18 cellular contexts compared by ENCODE assay signal in genomic region chr13:99421271-99421670, GRCh38.
DNase-seq lines count a peak whose midpoint lies in the region; ATAC-seq lines count a peak whose summit lies in the region.
"Had no signal": no experiment of that assay in that cellular context is flagged by ENCODE, and none has a peak within 500 bp of the region (broad histone marks: within the 10 kb centered on the region; RNA-seq: fewer than 3 reads in every experiment).

No MANE protein-coding gene starts in this region.

- H3K27ac Mint-ChIP-seq in activated CD4-positive, alpha-beta T cell treated with anti-CD3 and anti-CD28 coated beads for 36 hours = peak overlapping the region; percentile 82
- peak overlapping the region in 7 of 8 donors; percentile 2 to 92 (median 70) for H3K27ac Mint-ChIP-seq in CD8-positive, alpha-beta memory T cell
- H3K27ac Mint-ChIP-seq in activated T-helper 2 cell treated with anti-CD3 and anti-CD28 coated beads, Interferon-gamma antibody, Interleukin-2, Interleukin-4, amounts not matched to agents 10 μg/mL and 5 μg/mL and 100 μg/mL, durations not matched to agents 14 hours and 24 hours and 36 hours = peak overlapping the region; percentile 73
- H3K27ac Mint-ChIP-seq in natural killer cell treated with Interleukin-12 subunit alpha and Interleukin-12 subunit beta and Interleukin-15 and Interleukin-18, amount 100 ng/mL, for 72 hours = peak overlapping the region; percentile 48 to 81

- H3K4me3 ChIP-seq in CD8-positive, alpha-beta memory T cell (ENCODE audit: low read length) = no peak overlapping the region
- H3K4me3 ChIP-seq: body of pancreas, K562, prostate gland, SJSA1, smooth muscle cell, uterus had no signal

- no peaks in the 10 kb centered on the region for H3K27me3 Mint-ChIP-seq in activated CD4-positive, alpha-beta T cell treated with anti-CD3 and anti-CD28 coated beads for 36 hours
- H3K27me3 Mint-ChIP-seq in CD8-positive, alpha-beta memory T cell = no peaks in the 10 kb centered on the region
- H3K27me3 Mint-ChIP-seq in activated T-helper 2 cell treated with anti-CD3 and anti-CD28 coated beads, Interferon-gamma antibody, Interleukin-2, Interleukin-4, amounts not matched to agents 10 μg/mL and 5 μg/mL and 100 μg/mL, durations not matched to agents 14 hours and 24 hours and 36 hours (ENCODE audit: low read depth) = no peaks in the 10 kb centered on the region
- peaks cover 9 to 17% of the 10 kb centered on the region in 2 donors for H3K27me3 Mint-ChIP-seq in natural killer cell treated with Interleukin-12 subunit alpha and Interleukin-12 subunit beta and Interleukin-15 and Interleukin-18, amount 100 ng/mL, for 72 hours

- peaks cover 87% of the 10 kb centered on the region for H3K4me1 Mint-ChIP-seq in activated CD4-positive, alpha-beta T cell treated with anti-CD3 and anti-CD28 coated beads for 36 hours
- peaks cover 53 to 77% (median 71%) of the 10 kb centered on the region in 3 donors for H3K4me1 Mint-ChIP-seq in CD8-positive, alpha-beta memory T cell
- H3K4me1 Mint-ChIP-seq in activated T-helper 2 cell treated with anti-CD3 and anti-CD28 coated beads, Interferon-gamma antibody, Interleukin-2, Interleukin-4, amounts not matched to agents 10 μg/mL and 5 μg/mL and 100 μg/mL, durations not matched to agents 14 hours and 24 hours and 36 hours (ENCODE audit: low read depth) = peaks cover 68% of the 10 kb centered on the region
- H3K4me1 Mint-ChIP-seq in natural killer cell treated with Interleukin-12 subunit alpha and Interleukin-12 subunit beta and Interleukin-15 and Interleukin-18, amount 100 ng/mL, for 72 hours (ENCODE audit: low read depth in 2 of 2) = peaks cover 50 to 58% of the 10 kb centered on the region in 2 donors

- H3K27me3 ChIP-seq in CD8-positive, alpha-beta memory T cell (ENCODE audit: insufficient read depth, low read length, poor library complexity, severe bottlenecking) = no peaks in the 10 kb centered on the region
- H3K27me3 ChIP-seq: body of pancreas, uterus had no signal

- POLR2A ChIA-PET in activated CD4-positive, alpha-beta T cell treated with anti-CD3 and anti-CD28 coated beads for 36 hours (lab: Charles Lee) = interaction anchor here (2.1 kb wide), 1 partner anchor 13 kb away, joined by 13 read pairs; no protein-coding TSS in a partner anchor
- POLR2A ChIA-PET in CD8-positive, alpha-beta memory T cell (lab: Charles Lee) = interaction anchor here (0.6 kb wide), 1 partner anchor 17 kb away, joined by 3 read pairs; no protein-coding TSS in a partner anchor

- peak overlapping the region; percentile 62 for H3K4me3 Mint-ChIP-seq in activated CD4-positive, alpha-beta T cell treated with anti-CD3 and anti-CD28 coated beads for 36 hours
- peak overlapping the region; percentile 13 to 91 (median 34) for H3K4me3 Mint-ChIP-seq in CD8-positive, alpha-beta memory T cell
- peak overlapping the region; percentile 41 for H3K4me3 Mint-ChIP-seq in activated T-helper 2 cell treated with anti-CD3 and anti-CD28 coated beads, Interferon-gamma antibody, Interleukin-2, Interleukin-4, amounts not matched to agents 10 μg/mL and 5 μg/mL and 100 μg/mL, durations not matched to agents 14 hours and 24 hours and 36 hours (ENCODE audit: low read depth)
- H3K4me3 Mint-ChIP-seq in natural killer cell treated with Interleukin-12 subunit alpha and Interleukin-12 subunit beta and Interleukin-15 and Interleukin-18, amount 100 ng/mL, for 72 hours = peak overlapping the region; percentile 66

- no peaks in the 10 kb centered on the region for H3K9me3 ChIP-seq in CD8-positive, alpha-beta memory T cell (ENCODE audit: low read length)
- H3K9me3 ChIP-seq: body of pancreas, Caco-2, prostate gland, SJSA1, uterus had no signal

- in situ Hi-C loops in ACHN (cut with HindIII; ENCODE audit: low pct_ligation_motif_present, low pct_unique_long_range_greater_than_20kb, low sequenced_read_pairs) = no loop called here

- ATAC-seq in activated CD4-positive, alpha-beta T cell treated with anti-CD3 and anti-CD28 coated beads for 36 hours = no peak
- ATAC-seq in natural killer cell treated with Interleukin-12 subunit alpha and Interleukin-12 subunit beta and Interleukin-15 and Interleukin-18, amount 100 ng/mL, for 72 hours = no peak
- ATAC-seq in GM21390 (IDR thresholded peaks at IDR 0.05; ENCODE audit: unreplicated experiment) = no peak
- no peak for ATAC-seq in left lobe of liver
- ATAC-seq: body of pancreas, K562, PC-3 had no signal

- no peak overlapping the region for H3K27ac ChIP-seq in CD8-positive, alpha-beta memory T cell (ENCODE audit: low read depth, low read length)
- H3K27ac ChIP-seq: body of pancreas, prostate gland, SJSA1, uterus had no signal

- H3K4me1 ChIP-seq in CD8-positive, alpha-beta memory T cell (ENCODE audit: insufficient read depth, low read length) = peaks cover 89% of the 10 kb centered on the region
- H3K4me1 ChIP-seq: body of pancreas, Caco-2, prostate gland, uterus had no signal

- CTCF ChIA-PET in activated CD4-positive, alpha-beta T cell treated with anti-CD3 and anti-CD28 coated beads for 36 hours (lab: Charles Lee) = interaction anchor here (0.6 to 7.9 kb wide), 15 partner anchors 8 to 155 kb away, joined by 3 to 78 read pairs (median 5); no protein-coding TSS in a partner anchor
- CTCF ChIA-PET in CD8-positive, alpha-beta memory T cell (lab: Charles Lee) = interaction anchor here (1.0 to 10.2 kb wide), 3 partner anchors 14 to 155 kb away, joined by 3 to 108 read pairs (median 9); no protein-coding TSS in a partner anchor

- H3K36me3 Mint-ChIP-seq in activated CD4-positive, alpha-beta T cell treated with anti-CD3 and anti-CD28 coated beads for 36 hours (ENCODE audit: low read depth) = peaks cover 1% of the 10 kb centered on the region
- no peaks in the 10 kb centered on the region for H3K36me3 Mint-ChIP-seq in CD8-positive, alpha-beta memory T cell
- H3K36me3 Mint-ChIP-seq in activated T-helper 2 cell treated with anti-CD3 and anti-CD28 coated beads, Interferon-gamma antibody, Interleukin-2, Interleukin-4, amounts not matched to agents 10 μg/mL and 5 μg/mL and 100 μg/mL, durations not matched to agents 14 hours and 24 hours and 36 hours (ENCODE audit: low read depth) = no peaks in the 10 kb centered on the region
- no peaks in the 10 kb centered on the region for H3K36me3 Mint-ChIP-seq in natural killer cell treated with Interleukin-12 subunit alpha and Interleukin-12 subunit beta and Interleukin-15 and Interleukin-18, amount 100 ng/mL, for 72 hours

- DNase-seq in activated CD4-positive, alpha-beta T cell treated with anti-CD3 and anti-CD28 coated beads for 36 hours = peak; percentile 54
- DNase-seq in activated CD4-positive, alpha-beta T cell treated with anti-CD3 and anti-CD28 coated beads, Interleukin-2, amount 50 U/mL, for 1 hour = no peak
- no peak for DNase-seq in CD8-positive, alpha-beta memory T cell
- no peak for DNase-seq in activated T-helper 2 cell treated with anti-CD3 and anti-CD28 coated beads, Interferon-gamma antibody, Interleukin-2, Interleukin-4, amounts not matched to agents 10 μg/mL and 5 μg/mL and 100 μg/mL, durations not matched to agents 14 hours and 24 hours and 36 hours (ENCODE audit: low spot score)
- DNase-seq in natural killer cell treated with Interleukin-12 subunit alpha and Interleukin-12 subunit beta and Interleukin-15 and Interleukin-18, amount 100 ng/mL, for 72 hours (ENCODE audit: low spot score) = no peak
- DNase-seq in left lobe of liver (ENCODE audit: low spot score) (no peak), ACHN (no peak)
- DNase-seq: body of pancreas, dermis blood vessel endothelial cell, GOT3, PC-3, uterus had no signal

- intact Hi-C loops in activated CD4-positive, alpha-beta T cell treated with anti-CD3 and anti-CD28 coated beads for 36 hours (cut with DNase I, micrococcal nuclease) = loop anchor here (2.0 kb wide), 2 partner anchors 64 to 106 kb away; no protein-coding TSS in a partner anchor
- intact Hi-C loops in activated T-helper 2 cell treated with anti-CD3 and anti-CD28 coated beads, Interferon-gamma antibody, Interleukin-2, Interleukin-4, amounts not matched to agents 10 μg/mL and 5 μg/mL and 100 μg/mL, durations not matched to agents 14 hours and 24 hours and 36 hours (cut with micrococcal nuclease) = no loop called here

- H3K36me3 ChIP-seq in CD8-positive, alpha-beta memory T cell (ENCODE audit: insufficient read depth, low read length) = no peaks in the 10 kb centered on the region
- H3K36me3 ChIP-seq: prostate gland, SJSA1, uterus had no signal

- peaks cover 1% of the 10 kb centered on the region for H3K9me3 Mint-ChIP-seq in activated CD4-positive, alpha-beta T cell treated with anti-CD3 and anti-CD28 coated beads for 36 hours (ENCODE audit: low read depth)
- no peaks in the 10 kb centered on the region for H3K9me3 Mint-ChIP-seq in CD8-positive, alpha-beta memory T cell
- H3K9me3 Mint-ChIP-seq in activated T-helper 2 cell treated with anti-CD3 and anti-CD28 coated beads, Interferon-gamma antibody, Interleukin-2, Interleukin-4, amounts not matched to agents 10 μg/mL and 5 μg/mL and 100 μg/mL, durations not matched to agents 14 hours and 24 hours and 36 hours = no peaks in the 10 kb centered on the region
- H3K9me3 Mint-ChIP-seq in natural killer cell treated with Interleukin-12 subunit alpha and Interleukin-12 subunit beta and Interleukin-15 and Interleukin-18, amount 100 ng/mL, for 72 hours = no peaks in the 10 kb centered on the region
